In genomic region chr3:136193273-136194043, GRCh38 we compare ENCODE assay signal across 8 cellular contexts. TPM values are rescaled to one million over a fixed set of nuclear protein-coding genes. Genes with fewer than 3 reads are reported as not detected.
DNase-seq lines count a peak whose midpoint lies in the region; ATAC-seq and TF ChIP-seq lines count a peak whose summit lies in the region.

No MANE protein-coding gene starts in this region.

- CTCF ChIA-PET in CD4-positive, alpha-beta memory T cell (lab: Charles Lee; ENCODE audit: partially characterized antibody) = interaction anchor here (0.6 to 6.3 kb wide), 7 partner anchors 11 to 820 kb away, joined by 3 to 76 read pairs (median 4); partner anchors contain the start of genes PCCB and STAG1
- CTCF ChIA-PET in RWPE1 (lab: Yijun Ruan, JAX) = interaction anchor here (0.6 to 0.9 kb wide), 2 partner anchors 56 to 242 kb away, joined by 3 to 4 read pairs; no protein-coding TSS in a partner anchor

- WGBS in thyroid gland, 2 donors = 3 to 4% methylated on average over 6 of the region's 6 CpGs

- H3K4me1 ChIP-seq in CD4-positive, alpha-beta memory T cell (ENCODE audit: insufficient read depth, low read length) = peaks cover 57% of the 10 kb centered on the region
- H3K4me1 ChIP-seq in HUES6 (ENCODE audit: control insufficient read depth, insufficient read depth, low read length) (peaks cover 25% of the 10 kb centered on the region), adipocyte (ENCODE audit: control insufficient read depth, insufficient read depth, low read length) (peaks cover 41% of the 10 kb centered on the region), thyroid gland (peaks cover 33 to 44% of the 10 kb centered on the region in 2 donors)

- intact Hi-C loops in CD4-positive, alpha-beta memory T cell (cut with micrococcal nuclease) = loop anchor here (1.0 to 10.0 kb wide), 4 partner anchors 11 to 1991 kb away; partner anchors contain the start of gene ARMC8
- intact Hi-C loops in thyroid gland (cut with DNase I) = loop anchor here (10.0 kb wide), 2 partner anchors 109 to 561 kb away; partner anchors contain the start of gene STAG1

- peaks cover 42 to 84% (median 59%) of the 10 kb centered on the region in 4 donors for H3K4me1 Mint-ChIP-seq in CD4-positive, alpha-beta memory T cell

- peak overlapping the region; percentile 71 to 98 for H3K4me3 ChIP-seq in CD4-positive, alpha-beta memory T cell (ENCODE audit: low read length in 2 of 2)
- H3K4me3 ChIP-seq in HUES6 (ENCODE audit: low read depth, low read length) = peak overlapping the region; percentile 91
- H3K4me3 ChIP-seq in adipocyte (ENCODE audit: low read length) = peak overlapping the region; percentile 92
- peak overlapping the region in 2 of 3 donors; percentile 78 to 81 for H3K4me3 ChIP-seq in thyroid gland (replicated peaks in 1 of 3)

- peaks cover 3 to 9% of the 10 kb centered on the region in 2 donors for H3K27me3 Mint-ChIP-seq in CD4-positive, alpha-beta memory T cell

- ATAC-seq in omental fat pad (ENCODE audit: low FRiP score) = no peak

- TF ChIP-seq POLR2A in thyroid gland (IDR thresholded peaks at IDR 0.05) = peak in 1 of 2 donors; percentile 5

- POLR2A ChIA-PET in CD4-positive, alpha-beta memory T cell (lab: Charles Lee; ENCODE audit: partially characterized antibody) = interaction anchor here (0.9 to 7.2 kb wide), 10 partner anchors 8 to 726 kb away, joined by 3 to 101 read pairs (median 3); partner anchors contain the start of genes PCCB and STAG1
- POLR2A ChIA-PET in RWPE1 (lab: Yijun Ruan, JAX; ENCODE audit: low non-redundant PET) = no interaction called here

- no peaks in the 10 kb centered on the region for H3K9me3 ChIP-seq in CD4-positive, alpha-beta memory T cell (ENCODE audit: control insufficient read depth in 1 of 2, low read length in 2 of 2)
- H3K9me3 ChIP-seq in HUES6 (ENCODE audit: control insufficient read depth, insufficient read depth, low read depth, low read length) = peaks cover under 1% of the 10 kb centered on the region; the same call in 1 of the 2 replicates
- no peaks in the 10 kb centered on the region for H3K9me3 ChIP-seq in adipocyte (ENCODE audit: control insufficient read depth, low read length)
- no peaks in the 10 kb centered on the region for H3K9me3 ChIP-seq in thyroid gland

- no peaks in the 10 kb centered on the region for H3K36me3 ChIP-seq in CD4-positive, alpha-beta memory T cell (ENCODE audit: insufficient read depth, low read length)
- H3K36me3 ChIP-seq in HUES6 (ENCODE audit: control insufficient read depth, insufficient read depth, low read length) (0 out of 2 replicates have a peak, but pooled peaks cover 3% of the 10 kb centered on the region), adipocyte (ENCODE audit: control insufficient read depth, insufficient read depth, low read length, severe bottlenecking) (no peaks in the 10 kb centered on the region), thyroid gland (no peaks in the 10 kb centered on the region)

- H3K27ac ChIP-seq in CD4-positive, alpha-beta memory T cell (ENCODE audit: low read depth, low read length) = peak overlapping the region; percentile 97
- H3K27ac ChIP-seq in HUES6 (ENCODE audit: low read depth, low read length) = no peak overlapping the region
- peak overlapping the region; percentile 14 to 99 (median 46) for H3K27ac ChIP-seq in thyroid gland
- H3K27ac ChIP-seq in RWPE1 = no peak overlapping the region

- H3K27ac Mint-ChIP-seq in CD4-positive, alpha-beta memory T cell = peak overlapping the region; percentile 97 to 100 (median 98)

- H3K36me3 Mint-ChIP-seq in CD4-positive, alpha-beta memory T cell = peaks cover 11 to 57% of the 10 kb centered on the region in 2 donors

- peaks cover 0 to 7% (median 1%) of the 10 kb centered on the region in 8 donors for H3K9me3 Mint-ChIP-seq in CD4-positive, alpha-beta memory T cell

- TF ChIP-seq CTCF in thyroid gland (IDR thresholded peaks at IDR 0.05) (no peak), RWPE1 (conservative IDR thresholded peaks at IDR 0.05; ENCODE audit: low read depth) (no peak), omental fat pad (IDR thresholded peaks at IDR 0.05) (no peak)

- H3K27me3 ChIP-seq in CD4-positive, alpha-beta memory T cell (ENCODE audit: insufficient read depth, low read length) = no peaks in the 10 kb centered on the region
- H3K27me3 ChIP-seq in HUES6 (ENCODE audit: control insufficient read depth, insufficient read depth, low read length) (no peaks in the 10 kb centered on the region), adipocyte (replicated peaks; ENCODE audit: control insufficient read depth, insufficient read depth, low read length) (no peaks in the 10 kb centered on the region), thyroid gland (no peaks in the 10 kb centered on the region)

- H3K9ac ChIP-seq in HUES6 (ENCODE audit: low read length) (peak overlapping the region; percentile 40), adipocyte (ENCODE audit: low read length) (peak overlapping the region; percentile 95)

- peak overlapping the region; percentile 94 to 100 (median 98) for H3K4me3 Mint-ChIP-seq in CD4-positive, alpha-beta memory T cell

- DNase-seq in CD4-positive, alpha-beta memory T cell = no peak
- DNase-seq in adipocyte (ENCODE audit: low read depth) (peak; percentile 50), left kidney (ENCODE audit: low read depth, low spot score) (peak; percentile 54), thyroid gland (no peak), NCI-H187 (lab: John Stamatoyannopoulos, UW) (no peak), RWPE1 (ENCODE audit: low spot score) (no peak), omental fat pad (ENCODE audit: low spot score) (no peak)

RNA-seq across cellular contexts. Expression of gene MSL2, which starts 2.7 kb away (rescaled TPM):
- total RNA-seq in CD4-positive, alpha-beta memory T cell = 100 to 1,000 TPM in 1 of 2 experiments, 10 to 100 TPM in 1; 98.6 to 103 TPM
- polyA plus RNA-seq in CD4-positive, alpha-beta memory T cell = 10 to 100 TPM; 36.3 to 41.1 TPM
- total RNA-seq in thyroid gland (10 to 100 TPM; 28.6 to 55.8 (median 44.4) TPM), omental fat pad (10 to 100 TPM; 17.7 to 35.3 (median 30.0) TPM)

RNA-seq across cellular contexts. Expression of gene PCCB, which starts 56.7 kb away (rescaled TPM):
- total RNA-seq in CD4-positive, alpha-beta memory T cell = 10 to 100 TPM; 12.1 to 12.4 TPM
- polyA plus RNA-seq in CD4-positive, alpha-beta memory T cell = 10 to 100 TPM; 26.3 to 47.1 TPM
- total RNA-seq in thyroid gland = 10 to 100 TPM; 31.2 to 95.8 (median 60.3) TPM
- 10 to 100 TPM; 22.2 to 37.9 (median 29.0) TPM for total RNA-seq in omental fat pad

Comparison
In these comparisons a context has a peak if more than half of its experiments do, and no peak if none do; other contexts are left out.
1. DNase-seq: peak in adipocyte (single experiment) and left kidney (single experiment); none in CD4-positive, alpha-beta memory T cell (0 of 5), thyroid gland (0 of 2), NCI-H187 (0 of 2), RWPE1 (single experiment) and omental fat pad (single experiment).
2. H3K27ac ChIP-seq: peak in CD4-positive, alpha-beta memory T cell (single experiment) and thyroid gland (3 of 3); none in HUES6 (single experiment) and RWPE1 (single experiment).
3. Peak in every context shown above with its lines, with median percentiles within 50 percentile points of each other: H3K4me3 ChIP-seq.